In genomic region chr5:118687671-118688621, GRCh38 we compare ENCODE assay signal across 14 cellular contexts.
DNase-seq lines count a peak whose midpoint lies in the region; ATAC-seq and TF ChIP-seq lines count a peak whose summit lies in the region.
"Had no signal": no experiment of that assay in that cellular context is flagged by ENCODE, and none has a peak within 500 bp of the region (broad histone marks: within the 10 kb centered on the region; RNA-seq: fewer than 3 reads in every experiment).

No MANE protein-coding gene starts in this region.

- H3K27ac ChIP-seq in right atrium auricular region, result no peak overlapping the region
- H3K27ac ChIP-seq in gastroesophageal sphincter, result no peak overlapping the region
- H3K27ac ChIP-seq: parathyroid adenoma had no signal

- H3K36me3 Mint-ChIP-seq in natural killer cell (no peaks in the 10 kb centered on the region), Caco-2 (ENCODE audit: insufficient read depth, unreplicated experiment) (no peaks in the 10 kb centered on the region)
- H3K36me3 Mint-ChIP-seq: activated naive CD4-positive, alpha-beta T cell treated with anti-CD3 and anti-CD28 coated beads, Interleukin-2, amount 50 U/mL, for 72 hours had no signal

- no peak overlapping the region for H3K27ac Mint-ChIP-seq in natural killer cell
- H3K27ac Mint-ChIP-seq in Caco-2 (ENCODE audit: unreplicated experiment), result no peak overlapping the region

- CTCF ChIA-PET in Caco-2 (lab: Charles Lee), result no interaction called here

- intact Hi-C loops in natural killer cell (cut with micrococcal nuclease) (no loop called here), Caco-2 (cut with micrococcal nuclease; ENCODE audit: unreplicated experiment) (no loop called here)

- H3K9me3 Mint-ChIP-seq in natural killer cell, result peaks cover 14 to 15% of the 10 kb centered on the region in 2 donors
- H3K9me3 Mint-ChIP-seq in Caco-2 (ENCODE audit: unreplicated experiment), result no peaks in the 10 kb centered on the region

- BruUV-seq in Caco-2 (replicated peaks; lab: Mats Ljungman, UMichigan), result no TSS peak

- WGBS in gastroesophageal sphincter (ENCODE audit: low coverage in 1 of 2), 2 donors, result 77 to 82% methylated on average over 5 of the region's 5 CpGs

- TF ChIP-seq EP300 in gastroesophageal sphincter (IDR thresholded peaks at IDR 0.05), result no peak

- TF ChIP-seq CTCF in natural killer cell (IDR thresholded peaks at IDR 0.05) (no peak), Caco-2 (IDR thresholded peaks at IDR 0.05; ENCODE audit: insufficient read depth in 1 of 2, low read depth in 1 of 2, low read length in 1 of 2, severe bottlenecking in 1 of 2, unreplicated experiment in 1 of 2) (no peak), right atrium auricular region (IDR thresholded peaks at IDR 0.05) (no peak), gastroesophageal sphincter (IDR thresholded peaks at IDR 0.05) (no peak)

- H3K4me3 ChIP-seq in Caco-2 (ENCODE audit: low read depth, low read length) (no peak overlapping the region), right atrium auricular region (no peak overlapping the region), gastroesophageal sphincter (no peak overlapping the region)

- H3K4me1 Mint-ChIP-seq in natural killer cell, result no peaks in the 10 kb centered on the region
- H3K4me1 Mint-ChIP-seq in Caco-2 (ENCODE audit: low read depth, unreplicated experiment), result no peaks in the 10 kb centered on the region

- H3K4me1 ChIP-seq in Caco-2 (no peaks in the 10 kb centered on the region), right atrium auricular region (no peaks in the 10 kb centered on the region), gastroesophageal sphincter (no peaks in the 10 kb centered on the region)
- H3K4me1 ChIP-seq: parathyroid adenoma had no signal

- no peak overlapping the region for H3K4me3 Mint-ChIP-seq in natural killer cell
- no peak overlapping the region for H3K4me3 Mint-ChIP-seq in Caco-2 (ENCODE audit: unreplicated experiment)

- TF ChIP-seq POLR2A in gastroesophageal sphincter (IDR thresholded peaks at IDR 0.05), result no peak

- ATAC-seq in GM18511 (IDR thresholded peaks at IDR 0.05; ENCODE audit: unreplicated experiment), result peak; percentile 49
- ATAC-seq in GM21619 (IDR thresholded peaks at IDR 0.05; ENCODE audit: unreplicated experiment), result peak; percentile 81
- peak; percentile 64 for ATAC-seq in HG03159 (IDR thresholded peaks at IDR 0.05; ENCODE audit: unreplicated experiment)
- ATAC-seq in natural killer cell, result no peak
- no peak for ATAC-seq in gastroesophageal sphincter
- ATAC-seq: activated naive CD4-positive, alpha-beta T cell treated with anti-CD3 and anti-CD28 coated beads, Interleukin-2, amount 50 U/mL, for 72 hours; esophagus mucosa had no signal

- no peaks in the 10 kb centered on the region for H3K9me3 ChIP-seq in Caco-2
- no peaks in the 10 kb centered on the region for H3K9me3 ChIP-seq in right atrium auricular region
- H3K9me3 ChIP-seq in gastroesophageal sphincter, result no peaks in the 10 kb centered on the region

- H3K36me3 ChIP-seq in Caco-2 (ENCODE audit: control insufficient read depth, insufficient read depth, low read length) (no peaks in the 10 kb centered on the region), right atrium auricular region (no peaks in the 10 kb centered on the region), gastroesophageal sphincter (no peaks in the 10 kb centered on the region)

- H3K27me3 ChIP-seq in Caco-2 (replicated peaks; ENCODE audit: control insufficient read depth, insufficient read depth, low read length) (no peaks in the 10 kb centered on the region), right atrium auricular region (no peaks in the 10 kb centered on the region), gastroesophageal sphincter (no peaks in the 10 kb centered on the region)

- DNase-seq in fibroblast of gingiva (ENCODE audit: low read depth), result peak; percentile 75
- DNase-seq in natural killer cell, result no peak
- DNase-seq in Caco-2, result no peak
- DNase-seq in right atrium auricular region (ENCODE audit: low spot score), result no peak
- DNase-seq: cerebellar nuclear complex, NCI-H2171 treated with DMSO at 0.1 percent for 48 hours, trophoblast cell had no signal

- H3K27me3 Mint-ChIP-seq in natural killer cell (ENCODE audit: low read depth in 2 of 2) (no peaks in the 10 kb centered on the region), Caco-2 (ENCODE audit: insufficient read depth, unreplicated experiment) (peaks cover 6% of the 10 kb centered on the region)

- POLR2A ChIA-PET in Caco-2 (lab: Charles Lee), result no interaction called here

Comparison
In these comparisons a context has a peak if more than half of its experiments do, and no peak if none do; other contexts are left out.
1. ATAC-seq: peak in GM18511 (single experiment), GM21619 (single experiment) and HG03159 (single experiment); none in natural killer cell (0 of 3) and gastroesophageal sphincter (single experiment).